ENCODE assay signal across 19 cellular contexts in genomic region chr18:79786781-79787526, GRCh38. TPM values are rescaled to one million over a fixed set of nuclear protein-coding genes. Genes with fewer than 3 reads are reported as not detected.
DNase-seq lines count a peak whose midpoint lies in the region; ATAC-seq and TF ChIP-seq lines count a peak whose summit lies in the region.
"Had no signal": no experiment of that assay in that cellular context is flagged by ENCODE, and none has a peak within 500 bp of the region (broad histone marks: within the 10 kb centered on the region; RNA-seq: fewer than 3 reads in every experiment).

No MANE protein-coding gene starts in this region.

- H3K27ac ChIP-seq in esophagus muscularis mucosa (replicated peaks in 1 of 4): no peak overlapping the region
- H3K27ac ChIP-seq: 22Rv1, stomach had no signal

- H3K9me3 ChIP-seq in esophagus muscularis mucosa: no peaks in the 10 kb centered on the region
- H3K9me3 ChIP-seq: Caco-2, HAP-1 had no signal

- no peaks in the 10 kb centered on the region for H3K36me3 ChIP-seq in esophagus muscularis mucosa
- H3K36me3 ChIP-seq: HAP-1, stomach had no signal

- peaks cover 19 to 25% of the 10 kb centered on the region in 2 donors for H3K4me1 Mint-ChIP-seq in stimulated activated naive B cell treated with anti-CD40 and anti-IgM and Interleukin-4, amounts not matched to agents 10 μg/mL and 1 μg/mL and 100 μg/mL, for 72 hours
- H3K4me1 Mint-ChIP-seq: neural crest cell had no signal

- 78% methylated on average over 22 of the region's 22 CpGs for WGBS in esophagus muscularis mucosa

- peaks cover 0 to 3% of the 10 kb centered on the region in 2 donors for H3K9me3 Mint-ChIP-seq in stimulated activated naive B cell treated with anti-CD40 and anti-IgM and Interleukin-4, amounts not matched to agents 10 μg/mL and 1 μg/mL and 100 μg/mL, for 72 hours
- H3K9me3 Mint-ChIP-seq: activated naive CD4-positive, alpha-beta T cell treated with anti-CD3 and anti-CD28 coated beads for 36 hours; neural crest cell had no signal

- ATAC-seq in stimulated activated naive B cell treated with anti-CD40 and anti-IgM and Interleukin-4, amounts not matched to agents 10 μg/mL and 1 μg/mL and 100 μg/mL, for 72 hours (replicated peaks): no peak
- ATAC-seq: SK-N-SH treated with all-trans-retinoic acid at 6 μM for 48 hours had no signal

- H3K27me3 Mint-ChIP-seq in stimulated activated naive B cell treated with anti-CD40 and anti-IgM and Interleukin-4, amounts not matched to agents 10 μg/mL and 1 μg/mL and 100 μg/mL, for 72 hours: peaks cover 59 to 84% of the 10 kb centered on the region in 2 donors

- H3K4me3 Mint-ChIP-seq in stimulated activated naive B cell treated with anti-CD40 and anti-IgM and Interleukin-4, amounts not matched to agents 10 μg/mL and 1 μg/mL and 100 μg/mL, for 72 hours: peak overlapping the region in 1 of 2 donors; percentile 25
- H3K4me3 Mint-ChIP-seq: activated naive CD4-positive, alpha-beta T cell treated with anti-CD3 and anti-CD28 coated beads for 36 hours; neural crest cell had no signal

- peaks cover 7 to 17% (median 12%) of the 10 kb centered on the region in 4 donors for H3K4me1 ChIP-seq in esophagus muscularis mucosa
- H3K4me1 ChIP-seq: Caco-2, HAP-1 had no signal

- peak overlapping the region; percentile 69 for H3K27ac Mint-ChIP-seq in stimulated activated naive B cell treated with anti-CD40 and anti-IgM and Interleukin-4, amounts not matched to agents 10 μg/mL and 1 μg/mL and 100 μg/mL, for 72 hours
- H3K27ac Mint-ChIP-seq: activated naive CD4-positive, alpha-beta T cell treated with anti-CD3 and anti-CD28 coated beads for 36 hours had no signal

- H3K27me3 ChIP-seq in esophagus muscularis mucosa: peaks cover 0 to 95% (median 25%) of the 10 kb centered on the region in 4 donors

- H3K4me3 ChIP-seq in esophagus muscularis mucosa: no peak overlapping the region
- H3K4me3 ChIP-seq: HAP-1 had no signal

- H3K36me3 Mint-ChIP-seq in stimulated activated naive B cell treated with anti-CD40 and anti-IgM and Interleukin-4, amounts not matched to agents 10 μg/mL and 1 μg/mL and 100 μg/mL, for 72 hours: peaks cover 0 to 3% of the 10 kb centered on the region in 2 donors

- DNase-seq in SIG-M5 treated with dmso at 0.1 percent for 504 hours (lab: John Stamatoyannopoulos, UW; ENCODE audit: unreplicated experiment) (peak; percentile 54), SIG-M5 (lab: John Stamatoyannopoulos, UW) (no peak), NCI-H460 (ENCODE audit: extremely low read depth, low read depth) (peak; percentile 42), glomerular visceral epithelial cell (ENCODE audit: extremely low spot score) (peak; percentile 10), esophagus muscularis mucosa (ENCODE audit: extremely low spot score) (no peak), NCI-H1694 (lab: John Stamatoyannopoulos, UW) (no peak)
- no peak for DNase-seq in stimulated activated naive B cell treated with anti-CD40 and anti-IgM and Interleukin-4, amounts not matched to agents 10 μg/mL and 1 μg/mL and 100 μg/mL, for 72 hours
- DNase-seq in effector CD8-positive, alpha-beta T cell (lab: John Stamatoyannopoulos, UW): no peak
- DNase-seq: activated naive CD4-positive, alpha-beta T cell treated with anti-CD3 and anti-CD28 coated beads for 36 hours; Caco-2; caudate nucleus; hypothalamus; Karpas-422; stomach had no signal

- no peak for TF ChIP-seq CTCF in esophagus muscularis mucosa (IDR thresholded peaks at IDR 0.05)

- intact Hi-C loops in esophagus muscularis mucosa (cut with DNase I): no loop called here

- no peak for TF ChIP-seq EP300 in esophagus muscularis mucosa (IDR thresholded peaks at IDR 0.05)

- no peak for TF ChIP-seq POLR2A in esophagus muscularis mucosa (IDR thresholded peaks at IDR 0.05; ENCODE audit: low read depth)

RNA-seq across cellular contexts. Expression of gene KCNG2, which starts 10.8 kb away (rescaled TPM):
- total RNA-seq in NCI-H460 (2014; rRNA removed; shearing (Covaris generic)): 5.2 and 6.0 TPM in 2 replicates
- 8.8 and 11.8 TPM in 2 replicates for polyA plus RNA-seq in NCI-H460 (2014; cell fraction: nucleus; rRNA removed)
- 1 to 10 TPM in 1 of 4 donors, not detected in 3; 1.7 TPM for total RNA-seq in esophagus muscularis mucosa
- total RNA-seq: activated naive CD4-positive, alpha-beta T cell treated with anti-CD3 and anti-CD28 coated beads for 36 hours; Caco-2; endothelial cell of umbilical vein; neural crest cell had no signal
- polyA plus RNA-seq: endothelial cell of umbilical vein had no signal

Comparison
In these comparisons a context has a peak if more than half of its experiments do, and no peak if none do; other contexts are left out.
1. DNase-seq: peak in SIG-M5 treated with dmso at 0.1 percent for 504 hours (single experiment), NCI-H460 (single experiment) and glomerular visceral epithelial cell (single experiment); none in SIG-M5 (single experiment), stimulated activated naive B cell treated with anti-CD40 and anti-IgM and Interleukin-4, amounts not matched to agents 10 μg/mL and 1 μg/mL and 100 μg/mL, for 72 hours (single experiment), esophagus muscularis mucosa (single experiment), effector CD8-positive, alpha-beta T cell (single experiment) and NCI-H1694 (single experiment).